18 cellular contexts compared by ENCODE assay signal in genomic region chr9:128614728-128615127, GRCh38. TPM values are rescaled to one million over a fixed set of nuclear protein-coding genes. Genes with fewer than 3 reads are reported as not detected.
DNase-seq lines count a peak whose midpoint lies in the region; ATAC-seq, FAIRE-seq and TF ChIP-seq lines count a peak whose summit lies in the region.
"Had no signal": no experiment of that assay in that cellular context is flagged by ENCODE, and none has a peak within 500 bp of the region (broad histone marks: within the 10 kb centered on the region; RNA-seq: fewer than 3 reads in every experiment).

No MANE protein-coding gene starts in this region.

- peaks cover 8% of the 10 kb centered on the region for H4K20me1 ChIP-seq in osteoblast (ENCODE audit: insufficient read depth, low read length)

- no peaks in the 10 kb centered on the region for H3K27me3 ChIP-seq in RWPE2 (ENCODE audit: insufficient read depth, poor library complexity, severe bottlenecking)
- H3K27me3 ChIP-seq in osteoblast (ENCODE audit: insufficient read depth, low read length), result no peaks in the 10 kb centered on the region
- H3K27me3 ChIP-seq: BE2C had no signal

- H3K9me3 Mint-ChIP-seq in chondrocyte (ENCODE audit: low read depth), result no peaks in the 10 kb centered on the region
- H3K9me3 Mint-ChIP-seq: CD4-positive, CD25-positive, alpha-beta regulatory T cell; CD8-positive, alpha-beta memory T cell had no signal

- no peak overlapping the region for H3K27ac ChIP-seq in RWPE2 (ENCODE audit: poor library complexity, severe bottlenecking)
- H3K27ac ChIP-seq in osteoblast (ENCODE audit: low read depth, low read length), result no peak overlapping the region

- no peak overlapping the region for H3K4me3 Mint-ChIP-seq in chondrocyte (ENCODE audit: unreplicated experiment)
- H3K4me3 Mint-ChIP-seq: CD4-positive, CD25-positive, alpha-beta regulatory T cell; CD8-positive, alpha-beta memory T cell had no signal

- H3K27ac Mint-ChIP-seq in chondrocyte (ENCODE audit: unreplicated experiment), result peak overlapping the region; percentile 65
- H3K27ac Mint-ChIP-seq: CD4-positive, CD25-positive, alpha-beta regulatory T cell had no signal

- no peaks in the 10 kb centered on the region for H3K27me3 Mint-ChIP-seq in chondrocyte (ENCODE audit: low read depth)
- H3K27me3 Mint-ChIP-seq: CD4-positive, CD25-positive, alpha-beta regulatory T cell; CD8-positive, alpha-beta memory T cell had no signal

- DNase-seq in RWPE2 (ENCODE audit: low spot score) (no peak), chondrocyte (ENCODE audit: low spot score) (no peak), osteoblast (ENCODE audit: insufficient read length, low spot score, missing footprints) (peak; percentile 3), RCC 7860 (ENCODE audit: low spot score) (no peak), DMS53 (lab: John Stamatoyannopoulos, UW) (no peak)
- DNase-seq: ACHN; BE2C; C1 segment of cervical spinal cord; CD4-positive, CD25-positive, alpha-beta regulatory T cell; CD8-positive, alpha-beta memory T cell; COR-L47; DMS 273 treated with DMSO at 0.1 percent for 48 hours; HCEC 1CT had no signal

- no peak for FAIRE-seq in RCC 7860 (lab: Jason Lieb, UNC)
- FAIRE-seq: A204.1, G401.6, GM12891, H1 had no signal

- H3K9me3 ChIP-seq in RWPE2 (ENCODE audit: severe bottlenecking) (no peaks in the 10 kb centered on the region), osteoblast (ENCODE audit: low read depth, low read length) (no peaks in the 10 kb centered on the region)
- H3K9me3 ChIP-seq: BE2C had no signal

- H3K4me3 ChIP-seq in RWPE2 (ENCODE audit: severe bottlenecking) (no peak overlapping the region), osteoblast (ENCODE audit: insufficient read depth, low read length) (no peak overlapping the region)

- H3K79me2 ChIP-seq in osteoblast (ENCODE audit: insufficient read depth, low read length), result no peaks in the 10 kb centered on the region

- no peak overlapping the region for H2AFZ ChIP-seq in osteoblast (ENCODE audit: low read length)

- ATAC-seq in RWPE2 (ENCODE audit: low read depth) (peak; percentile 52; the same call in 2 of the 3 replicates), GM21390 (IDR thresholded peaks at IDR 0.05; ENCODE audit: unreplicated experiment) (no peak)

- H3K4me1 Mint-ChIP-seq in chondrocyte (ENCODE audit: low read depth), result peaks cover 9% of the 10 kb centered on the region
- H3K4me1 Mint-ChIP-seq: CD4-positive, CD25-positive, alpha-beta regulatory T cell; CD8-positive, alpha-beta memory T cell had no signal

- H3K36me3 ChIP-seq in RWPE2 (ENCODE audit: low read depth) (peaks cover 100% of the 10 kb centered on the region), osteoblast (ENCODE audit: insufficient read depth, low read length) (peaks cover 93% of the 10 kb centered on the region)

- H3K4me1 ChIP-seq in RWPE2 (ENCODE audit: insufficient read depth, poor library complexity, severe bottlenecking), result no peaks in the 10 kb centered on the region
- H3K4me1 ChIP-seq in osteoblast (ENCODE audit: insufficient read depth, low read length), result no peaks in the 10 kb centered on the region
- H3K4me1 ChIP-seq: BE2C had no signal

- TF ChIP-seq CTCF in RWPE2 (IDR thresholded peaks at IDR 0.05; ENCODE audit: poor library complexity, severe bottlenecking), result no peak
- TF ChIP-seq CTCF in chondrocyte (IDR thresholded peaks at IDR 0.05), result no peak
- TF ChIP-seq CTCF in osteoblast (IDR thresholded peaks at IDR 0.05; ENCODE audit: extremely low read depth, low read depth, low read length), result no peak

- no peak overlapping the region for H3K4me2 ChIP-seq in osteoblast (ENCODE audit: insufficient read depth, low read length)

- peaks cover 68% of the 10 kb centered on the region for H3K36me3 Mint-ChIP-seq in chondrocyte (ENCODE audit: low read depth)

RNA-seq across cellular contexts. Expression of gene DYNC2I2, which starts 41.9 kb away (rescaled TPM):
- total RNA-seq in chondrocyte (23.4 to 41.0 TPM (median 24.0 TPM) in 3 replicates), osteoblast (51.3 and 52.1 TPM in 2 replicates)
